ENCODE assay signal across 26 cellular contexts in the genomic region with DNA sequence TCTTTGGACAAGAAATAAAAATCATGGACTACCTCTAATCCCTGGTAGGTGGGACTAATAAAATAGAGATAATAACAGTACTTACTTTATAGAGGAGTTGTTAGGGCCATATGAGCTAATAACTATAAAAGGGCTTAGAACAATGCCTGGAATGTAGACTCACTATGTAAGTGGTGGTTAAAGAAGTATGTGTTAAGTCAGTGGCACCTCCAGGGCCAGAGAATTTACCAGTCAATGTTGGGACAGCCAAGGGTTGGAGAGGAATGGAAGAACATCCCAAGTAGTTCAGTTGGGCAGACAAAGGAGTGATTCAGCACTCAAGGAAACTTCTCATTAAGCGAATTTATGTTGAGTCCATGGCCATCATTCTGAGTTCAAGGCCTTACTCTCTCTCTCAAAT.
"Had no signal": no experiment of that assay in that cellular context is flagged by ENCODE, and none has a peak within 500 bp of the region (broad histone marks: within the 10 kb centered on the region; RNA-seq: fewer than 3 reads in every experiment).

No MANE protein-coding gene starts in this region.

- H3K27ac ChIP-seq: cardiac muscle cell, coronary artery, gastrocnemius medialis, ovary, prostate gland, upper lobe of left lung had no signal

- H3K36me3 ChIP-seq: cardiac muscle cell, gastrocnemius medialis, ovary, prostate gland, upper lobe of left lung had no signal

- H3K9me3 ChIP-seq: gastrocnemius medialis, ovary, prostate gland, upper lobe of left lung had no signal

- H3K4me1 ChIP-seq: gastrocnemius medialis, prostate gland, upper lobe of left lung had no signal

- ATAC-seq: activated CD8-positive, alpha-beta memory T cell treated with anti-CD3 and anti-CD28 coated beads, Interleukin-2, amount 10 ng/mL, durations not matched to agents 7 days and 5 days; activated CD8-positive, alpha-beta T cell treated with anti-CD3 and anti-CD28 coated beads, Interleukin-2, amount 10 ng/mL, durations not matched to agents 7 days and 5 days; activated naive CD8-positive, alpha-beta T cell treated with anti-CD3 and anti-CD28 coated beads, Interleukin-2, amount 50 U/mL, for 24 hours; gastrocnemius medialis; sciatic nerve; stimulated activated memory B cell treated with anti-CD40 and anti-IgM and Interleukin-4, amounts not matched to agents 10 μg/mL and 1 μg/mL and 100 μg/mL, for 72 hours; stimulated activated naive CD8-positive, alpha-beta T cell treated with anti-CD3 and anti-CD28 coated beads, Interleukin-15, amount 100 ng/mL, for 72 hours had no signal

- DNase-seq: activated B cell treated with CpG ODN at 0.5 μM for 24 hours; activated CD8-positive, alpha-beta memory T cell treated with anti-CD3 and anti-CD28 coated beads, Interleukin-2, amount 10 ng/mL, durations not matched to agents 7 days and 5 days; activated CD8-positive, alpha-beta T cell treated with anti-CD3 and anti-CD28 coated beads, Interleukin-2, amount 10 ng/mL, durations not matched to agents 7 days and 5 days; activated naive CD8-positive, alpha-beta T cell treated with anti-CD3 and anti-CD28 coated beads, Interleukin-2, amount 50 U/mL, for 24 hours; activated T-cell treated with anti-CD3 and anti-CD28 coated beads, Interleukin-2, amount 50 U/mL, for 48 hours; dorsolateral prefrontal cortex; effector memory CD4-positive, alpha-beta T cell; gastrocnemius medialis; glutamatergic neuron; hippocampal formation; left cardiac atrium; ovary; retina; small intestine; stimulated activated CD4-positive, alpha-beta T cell treated with anti-CD3 and anti-CD28 coated beads, Interleukin-1b, Interleukin-23, amount 100 ng/mL, for 48 hours; stimulated activated CD4-positive, alpha-beta T cell treated with anti-CD3 and anti-CD28 coated beads, Interleukin-4, amount 100 ng/mL, for 4 hours; stimulated activated CD8-positive, alpha-beta memory T cell treated with anti-CD3 and anti-CD28 coated beads, Interleukin-4, amount 100 ng/mL, for 48 hours; stimulated activated naive CD8-positive, alpha-beta T cell treated with anti-CD3 and anti-CD28 coated beads, Interleukin-15, amount 100 ng/mL, for 72 hours; substantia nigra; T-helper 2 cell; upper lobe of left lung had no signal

- H3K4me3 ChIP-seq: cardiac muscle cell, coronary artery, gastrocnemius medialis, ovary, prostate gland, upper lobe of left lung had no signal

- H3K27me3 ChIP-seq: cardiac muscle cell, dorsolateral prefrontal cortex, gastrocnemius medialis, ovary, upper lobe of left lung had no signal
